Comparison of ENCODE assay signal across 22 cellular contexts in the genomic region with DNA sequence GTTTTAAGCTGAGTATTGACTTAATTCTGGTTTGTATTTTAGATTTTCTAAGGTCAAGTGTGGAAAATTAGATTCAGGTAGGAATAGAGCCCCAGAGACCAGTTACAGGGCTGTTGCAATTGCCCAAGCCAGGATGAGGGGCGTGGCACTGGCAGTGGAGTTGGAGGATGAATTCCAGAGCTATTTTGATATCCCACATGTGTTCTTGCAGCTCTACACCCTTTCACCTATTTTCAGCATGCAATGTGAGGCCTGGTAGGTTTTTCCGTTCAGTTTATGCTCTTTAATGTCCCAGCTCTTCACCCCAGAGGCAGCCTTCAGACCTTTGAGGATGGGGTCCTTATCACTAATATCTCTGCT. TPM values are rescaled to one million over a fixed set of nuclear protein-coding genes. Genes with fewer than 3 reads are reported as not detected.
DNase-seq lines count a peak whose midpoint lies in the region; ATAC-seq and TF ChIP-seq lines count a peak whose summit lies in the region.
"Had no signal": no experiment of that assay in that cellular context is flagged by ENCODE, and none has a peak within 500 bp of the region (broad histone marks: within the 10 kb centered on the region; RNA-seq: fewer than 3 reads in every experiment).

No MANE protein-coding gene starts in this region.

- peaks cover 3 to 5% of the 10 kb centered on the region in 2 donors for H3K36me3 Mint-ChIP-seq in stimulated activated naive B cell treated with anti-CD40 and anti-IgM and Interleukin-4, amounts not matched to agents 10 μg/mL and 1 μg/mL and 100 μg/mL, for 72 hours
- no peaks in the 10 kb centered on the region for H3K36me3 Mint-ChIP-seq in naive thymus-derived CD8-positive, alpha-beta T cell
- H3K36me3 Mint-ChIP-seq: activated naive CD8-positive, alpha-beta T cell treated with anti-CD3 and anti-CD28 coated beads for 36 hours had no signal

- peaks cover 7 to 20% of the 10 kb centered on the region in 2 donors for H3K4me1 Mint-ChIP-seq in stimulated activated naive B cell treated with anti-CD40 and anti-IgM and Interleukin-4, amounts not matched to agents 10 μg/mL and 1 μg/mL and 100 μg/mL, for 72 hours
- peaks cover 12 to 22% (median 18%) of the 10 kb centered on the region in 4 donors for H3K4me1 Mint-ChIP-seq in naive thymus-derived CD8-positive, alpha-beta T cell

- no peaks in the 10 kb centered on the region for H3K36me3 ChIP-seq in neutrophil
- H3K36me3 ChIP-seq: right lobe of liver had no signal

- H3K27ac Mint-ChIP-seq in stimulated activated naive B cell treated with anti-CD40 and anti-IgM and Interleukin-4, amounts not matched to agents 10 μg/mL and 1 μg/mL and 100 μg/mL, for 72 hours: no peak overlapping the region
- peak overlapping the region in 5 of 10 donors; percentile 9 to 83 (median 74) for H3K27ac Mint-ChIP-seq in naive thymus-derived CD8-positive, alpha-beta T cell
- H3K27ac Mint-ChIP-seq: activated CD4-positive, alpha-beta memory T cell treated with anti-CD3 and anti-CD28 coated beads, Interleukin-2, amount 10 ng/mL, durations not matched to agents 7 days and 5 days; endodermal cell; T-helper 17 cell had no signal

- H3K4me3 Mint-ChIP-seq in stimulated activated naive B cell treated with anti-CD40 and anti-IgM and Interleukin-4, amounts not matched to agents 10 μg/mL and 1 μg/mL and 100 μg/mL, for 72 hours: no peak overlapping the region
- no peak overlapping the region for H3K4me3 Mint-ChIP-seq in naive thymus-derived CD8-positive, alpha-beta T cell
- H3K4me3 Mint-ChIP-seq: activated CD4-positive, alpha-beta memory T cell treated with anti-CD3 and anti-CD28 coated beads, Interleukin-2, amount 10 ng/mL, durations not matched to agents 7 days and 5 days; endodermal cell; T-helper 17 cell had no signal

- POLR2A ChIA-PET in naive thymus-derived CD8-positive, alpha-beta T cell (lab: Charles Lee): interaction anchor here (0.5 to 2.5 kb wide), 3 partner anchors 9 to 20 kb away, joined by 4 to 16 read pairs (median 5); a partner anchor contains a TSS

- TF ChIP-seq CTCF in neutrophil (IDR thresholded peaks at IDR 0.05): no peak

- ATAC-seq in stimulated activated naive B cell treated with anti-CD40 and anti-IgM and Interleukin-4, amounts not matched to agents 10 μg/mL and 1 μg/mL and 100 μg/mL, for 72 hours (replicated peaks): no peak
- ATAC-seq in naive thymus-derived CD8-positive, alpha-beta T cell: no peak
- ATAC-seq: foreskin keratinocyte, left colon had no signal

- peaks cover 5% of the 10 kb centered on the region in 2 experiments for H3K4me1 ChIP-seq in neutrophil (ENCODE audit: control insufficient read depth in 1 of 2, insufficient read depth in 1 of 2, low read depth in 1 of 2, low read length in 1 of 2)
- H3K4me1 ChIP-seq: foreskin keratinocyte, right lobe of liver had no signal

- H3K9me3 Mint-ChIP-seq in stimulated activated naive B cell treated with anti-CD40 and anti-IgM and Interleukin-4, amounts not matched to agents 10 μg/mL and 1 μg/mL and 100 μg/mL, for 72 hours: peaks cover 4 to 7% of the 10 kb centered on the region in 2 donors
- H3K9me3 Mint-ChIP-seq in naive thymus-derived CD8-positive, alpha-beta T cell: no peaks in the 10 kb centered on the region
- H3K9me3 Mint-ChIP-seq: activated naive CD8-positive, alpha-beta T cell treated with anti-CD3 and anti-CD28 coated beads for 36 hours had no signal

- H3K27me3 ChIP-seq in neutrophil: no peaks in the 10 kb centered on the region
- H3K27me3 ChIP-seq: foreskin keratinocyte, right lobe of liver had no signal

- H3K27me3 Mint-ChIP-seq in stimulated activated naive B cell treated with anti-CD40 and anti-IgM and Interleukin-4, amounts not matched to agents 10 μg/mL and 1 μg/mL and 100 μg/mL, for 72 hours: peaks cover 0 to 5% of the 10 kb centered on the region in 2 donors
- H3K27me3 Mint-ChIP-seq in naive thymus-derived CD8-positive, alpha-beta T cell: no peaks in the 10 kb centered on the region
- H3K27me3 Mint-ChIP-seq: activated CD4-positive, alpha-beta memory T cell treated with anti-CD3 and anti-CD28 coated beads, Interleukin-2, amount 10 ng/mL, durations not matched to agents 7 days and 5 days; activated naive CD8-positive, alpha-beta T cell treated with anti-CD3 and anti-CD28 coated beads for 36 hours; T-helper 17 cell had no signal

- H3K9me3 ChIP-seq in neutrophil: no peaks in the 10 kb centered on the region
- H3K9me3 ChIP-seq: mucosa of descending colon, right lobe of liver had no signal

- no peak overlapping the region for H3K4me3 ChIP-seq in neutrophil (ENCODE audit: low read depth in 1 of 2, low read length in 1 of 2)
- H3K4me3 ChIP-seq: K562, mucosa of descending colon, right lobe of liver had no signal

- peak; percentile 57 for DNase-seq in GM03348 (ENCODE audit: low spot score)
- peak; percentile 56 for DNase-seq in SW480 (ENCODE audit: low spot score)
- DNase-seq in fibroblast of gingiva (ENCODE audit: low read depth): peak; percentile 45
- DNase-seq in stimulated activated CD4-positive, alpha-beta T cell treated with anti-CD3 and anti-CD28 coated beads, Interleukin-2, amount 100 ng/mL, for 24 hours: no peak
- DNase-seq in NCI-H69 (lab: John Stamatoyannopoulos, UW): no peak
- no peak for DNase-seq in stimulated activated naive B cell treated with anti-CD40 and anti-IgM and Interleukin-4, amounts not matched to agents 10 μg/mL and 1 μg/mL and 100 μg/mL, for 72 hours
- no peak for DNase-seq in naive thymus-derived CD8-positive, alpha-beta T cell
- DNase-seq: activated naive CD8-positive, alpha-beta T cell treated with anti-CD3 and anti-CD28 coated beads for 36 hours; activated T-cell treated with anti-CD3 and anti-CD28 coated beads, Interleukin-2, amount 50 U/mL, for 48 hours; caudate nucleus; endodermal cell; foreskin keratinocyte; left colon; NCI-H1694 treated with DMSO at 0.1 percent for 48 hours; NCI-H2227 treated with DMSO at 0.1 percent for 48 hours; nucleus accumbens; right lobe of liver; T-helper 17 cell had no signal

- H3K27ac ChIP-seq in neutrophil: peak overlapping the region; percentile 66
- H3K27ac ChIP-seq: foreskin keratinocyte, right lobe of liver had no signal

RNA-seq across cellular contexts. Expression of a gene that starts 17.9 kb away (rescaled TPM):
- 100 to 1,000 TPM; 636 to 675 TPM for total RNA-seq in naive thymus-derived CD8-positive, alpha-beta T cell
- polyA plus RNA-seq in naive thymus-derived CD8-positive, alpha-beta T cell: 10 to 100 TPM; 29.7 to 32.7 (median 31.3) TPM

Comparison
In these comparisons a context has a peak if more than half of its experiments do, and no peak if none do; other contexts are left out.
1. DNase-seq: peak in GM03348 (single experiment), SW480 (single experiment) and fibroblast of gingiva (single experiment); none in stimulated activated CD4-positive, alpha-beta T cell treated with anti-CD3 and anti-CD28 coated beads, Interleukin-2, amount 100 ng/mL, for 24 hours (0 of 2), NCI-H69 (single experiment), stimulated activated naive B cell treated with anti-CD40 and anti-IgM and Interleukin-4, amounts not matched to agents 10 μg/mL and 1 μg/mL and 100 μg/mL, for 72 hours (single experiment) and naive thymus-derived CD8-positive, alpha-beta T cell (0 of 10).